27 cellular contexts compared by ENCODE assay signal in genomic region chr14:79861111-79861510, GRCh38.
DNase-seq lines count a peak whose midpoint lies in the region; ATAC-seq and TF ChIP-seq lines count a peak whose summit lies in the region.
"Had no signal": no experiment of that assay in that cellular context is flagged by ENCODE, and none has a peak within 500 bp of the region (broad histone marks: within the 10 kb centered on the region; RNA-seq: fewer than 3 reads in every experiment).

No MANE protein-coding gene starts in this region.

- H3K79me2 ChIP-seq in OCI-LY7 (ENCODE audit: insufficient read depth, low read depth, low read length), result no peaks in the 10 kb centered on the region

- H3K27me3 Mint-ChIP-seq in glutamatergic neuron (ENCODE audit: unreplicated experiment), result no peaks in the 10 kb centered on the region
- H3K27me3 Mint-ChIP-seq: activated B cell treated with CpG ODN at 0.5 μM for 24 hours; activated CD4-positive, alpha-beta memory T cell treated with anti-CD3 and anti-CD28 coated beads for 36 hours; stimulated activated naive CD8-positive, alpha-beta T cell treated with anti-CD3 and anti-CD28 coated beads, Interleukin-15, Interleukin-2, amounts not matched to agents 100 ng/mL and 50 ng/mL, for 24 hours had no signal

- CTCF ChIA-PET in OCI-LY7 (lab: Charles Lee; ENCODE audit: unreplicated experiment), result no interaction called here

- peaks cover 7% of the 10 kb centered on the region for H3K4me1 Mint-ChIP-seq in glutamatergic neuron (ENCODE audit: low read depth, unreplicated experiment)
- H3K4me1 Mint-ChIP-seq: activated B cell treated with CpG ODN at 0.5 μM for 24 hours had no signal

- no peaks in the 10 kb centered on the region for H3K9me3 ChIP-seq in OCI-LY7 (ENCODE audit: low read length)
- H3K9me3 ChIP-seq: HAP-1, lower lobe of right lung, neutrophil, tibial nerve had no signal

- DNase-seq in EL (peak; percentile 6), OCI-LY7 (ENCODE audit: low spot score) (no peak), glutamatergic neuron (no peak), NCI-H1417 treated with DMSO at 0.1 percent for 48 hours (lab: John Stamatoyannopoulos, UW) (no peak), lower leg skin (ENCODE audit: low spot score in 2 of 2) (no peak), kidney glomerular epithelial cell (lab: John Stamatoyannopoulos, UW) (no peak)
- DNase-seq: activated B cell treated with CpG ODN at 0.5 μM for 24 hours; activated CD4-positive, alpha-beta memory T cell treated with anti-CD3 and anti-CD28 coated beads for 36 hours; activated naive CD4-positive, alpha-beta T cell; caudate nucleus; CD8-positive, alpha-beta T cell; DND-41; erythroblast; lower lobe of right lung; NCI-H1436 treated with DMSO at 0.1 percent for 48 hours; NCI-H2171 treated with DMSO at 0.1 percent for 48 hours; NCI-H526 treated with DMSO at 0.1 percent for 48 hours; PC-9; stimulated activated CD4-positive, alpha-beta T cell treated with anti-CD3 and anti-CD28 coated beads, Interleukin-2, amount 100 ng/mL, for 48 hours; T-helper 2 cell had no signal

- H3K4me3 Mint-ChIP-seq in glutamatergic neuron (ENCODE audit: unreplicated experiment), result no peak overlapping the region
- H3K4me3 Mint-ChIP-seq: activated B cell treated with CpG ODN at 0.5 μM for 24 hours; activated CD4-positive, alpha-beta memory T cell treated with anti-CD3 and anti-CD28 coated beads for 36 hours; CD8-positive, alpha-beta T cell; stimulated activated naive CD8-positive, alpha-beta T cell treated with anti-CD3 and anti-CD28 coated beads, Interleukin-15, Interleukin-2, amounts not matched to agents 100 ng/mL and 50 ng/mL, for 24 hours had no signal

- intact Hi-C loops in OCI-LY7 (cut with micrococcal nuclease; ENCODE audit: unreplicated experiment) (no loop called here), lower leg skin (cut with DNase I; ENCODE audit: low total_unique reads) (no loop called here)

- H3K27ac ChIP-seq in 22Rv1, result no peak overlapping the region
- H3K27ac ChIP-seq in OCI-LY7 (ENCODE audit: low read depth, low read length, poor library complexity, severe bottlenecking), result no peak overlapping the region
- H3K27ac ChIP-seq: lower lobe of right lung, neutrophil, PC-9, tibial nerve had no signal

- H3K27ac Mint-ChIP-seq in glutamatergic neuron (ENCODE audit: unreplicated experiment), result no peak overlapping the region
- H3K27ac Mint-ChIP-seq: activated B cell treated with CpG ODN at 0.5 μM for 24 hours; activated CD4-positive, alpha-beta memory T cell treated with anti-CD3 and anti-CD28 coated beads for 36 hours; CD8-positive, alpha-beta T cell; stimulated activated naive CD8-positive, alpha-beta T cell treated with anti-CD3 and anti-CD28 coated beads, Interleukin-15, Interleukin-2, amounts not matched to agents 100 ng/mL and 50 ng/mL, for 24 hours had no signal

- whole genome bisulfite sequencing in lower leg skin, 2 donors, result 93 to 96% methylated on average over 9 of the region's 9 CpGs

- POLR2A ChIA-PET in OCI-LY7 (lab: Charles Lee), result no interaction called here

- BruUV-seq in OCI-LY7 (replicated peaks; lab: Mats Ljungman, UMichigan), result no TSS peak

- no peaks in the 10 kb centered on the region for H3K4me1 ChIP-seq in OCI-LY7 (ENCODE audit: insufficient read depth, low read length, poor library complexity, severe bottlenecking)
- H3K4me1 ChIP-seq: HAP-1, lower lobe of right lung had no signal

- no peak overlapping the region for H2AFZ ChIP-seq in OCI-LY7 (ENCODE audit: low read length)
- H2AFZ ChIP-seq: PC-9 had no signal

- H3K9me2 ChIP-seq in OCI-LY7 (ENCODE audit: insufficient read depth, low read length), result no peaks in the 10 kb centered on the region

- H3K4me3 ChIP-seq in OCI-LY7 (ENCODE audit: low read depth, low read length, poor library complexity, severe bottlenecking), result no peak overlapping the region
- H3K4me3 ChIP-seq in lower leg skin (ENCODE audit: low read depth, poor library complexity, severe bottlenecking), result no peak overlapping the region
- H3K4me3 ChIP-seq: HAP-1, lower lobe of right lung, PC-9, smooth muscle cell, tibial nerve had no signal

- H4K20me1 ChIP-seq in OCI-LY7 (ENCODE audit: insufficient read depth, low read length), result no peaks in the 10 kb centered on the region

- H3K36me3 ChIP-seq in OCI-LY7 (ENCODE audit: insufficient read depth, low read length), result no peaks in the 10 kb centered on the region
- H3K36me3 ChIP-seq: HAP-1, lower lobe of right lung, neutrophil had no signal

- H3K36me3 Mint-ChIP-seq in glutamatergic neuron (ENCODE audit: unreplicated experiment), result no peaks in the 10 kb centered on the region
- H3K36me3 Mint-ChIP-seq: activated CD4-positive, alpha-beta memory T cell treated with anti-CD3 and anti-CD28 coated beads for 36 hours; CD8-positive, alpha-beta T cell had no signal

- H3K4me2 ChIP-seq in OCI-LY7 (ENCODE audit: low read length), result no peak overlapping the region
- H3K4me2 ChIP-seq: PC-9, smooth muscle cell had no signal

- ATAC-seq in GM18517 (IDR thresholded peaks at IDR 0.05; ENCODE audit: unreplicated experiment), result no peak
- ATAC-seq: CD8-positive, alpha-beta T cell; lower lobe of right lung had no signal

- H3K9me3 Mint-ChIP-seq in glutamatergic neuron (ENCODE audit: unreplicated experiment), result no peaks in the 10 kb centered on the region

- TF ChIP-seq CTCF in 22Rv1 (IDR thresholded peaks at IDR 0.05) (peak; percentile 35), OCI-LY7 (conservative IDR thresholded peaks at IDR 0.05; ENCODE audit: low read length) (0 out of 2 replicates have a peak, but pooled peaks have one; percentile 27), glutamatergic neuron (IDR thresholded peaks at IDR 0.05; ENCODE audit: partially characterized antibody, unreplicated experiment) (peak; percentile 15), lower leg skin (IDR thresholded peaks at IDR 0.05) (no peak)

- no peak for TF ChIP-seq POLR2A in lower leg skin (IDR thresholded peaks at IDR 0.05)

Comparison
In these comparisons a context has a peak if more than half of its experiments do, and no peak if none do; other contexts are left out.
1. CTCF ChIP-seq: peak in 22Rv1 (single experiment), OCI-LY7 (single experiment) and glutamatergic neuron (single experiment); none in lower leg skin (0 of 3).